9 cellular contexts compared by ENCODE assay signal in the genomic region with DNA sequence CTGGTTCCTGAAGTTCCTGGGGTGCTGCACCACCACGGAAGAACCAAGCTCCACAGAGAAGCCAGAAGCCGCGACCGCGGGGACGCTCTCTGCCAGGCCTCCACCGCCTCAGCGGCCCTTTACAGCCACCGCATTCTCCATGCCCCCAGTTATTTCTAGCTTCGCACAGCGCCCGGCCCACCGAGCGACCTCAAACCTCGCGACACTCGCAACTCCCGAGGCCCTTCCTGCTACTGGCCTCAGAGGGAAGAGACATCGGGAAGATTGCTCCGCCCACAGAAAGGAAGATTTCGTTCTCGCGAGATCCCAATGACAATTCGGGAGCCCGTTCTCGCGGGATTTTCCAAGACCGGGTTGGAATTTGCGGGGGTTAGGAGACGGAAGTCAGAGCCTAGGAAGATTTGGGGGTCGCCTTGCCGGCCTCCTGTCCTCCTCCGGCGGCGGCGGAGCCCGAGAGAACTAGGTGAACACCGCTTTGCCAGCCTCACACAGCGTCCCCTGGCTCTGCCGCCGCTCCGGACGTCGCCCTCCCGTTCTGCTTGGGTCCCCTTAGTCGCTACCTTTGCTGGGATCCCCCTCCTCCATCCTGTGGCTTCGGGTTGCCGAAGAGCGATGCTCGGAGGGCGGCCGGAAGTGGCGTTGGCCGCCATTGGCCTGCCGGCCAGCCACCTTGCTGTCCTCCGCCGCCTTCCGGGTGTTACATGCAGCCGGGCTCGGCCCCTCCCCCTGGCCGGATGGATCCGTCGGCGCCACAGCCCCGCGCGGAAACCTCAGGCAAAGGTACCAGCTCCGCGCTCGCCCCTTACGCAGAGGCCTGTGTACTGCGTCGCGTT. TPM values are rescaled to one million over a fixed set of nuclear protein-coding genes. Genes with fewer than 3 reads are reported as not detected.
DNase-seq lines count a peak whose midpoint lies in the region; ATAC-seq and TF ChIP-seq lines count a peak whose summit lies in the region.
"Had no signal": no experiment of that assay in that cellular context is flagged by ENCODE, and none has a peak within 500 bp of the region (broad histone marks: within the 10 kb centered on the region; RNA-seq: fewer than 3 reads in every experiment).

Gene ERCC6L2 (plus strand): TSS at position 387 of the 833 bp plus-strand sequence. CDS start 348 bp downstream, at position 735.

- DNase-seq in 8988T (peak; percentile 65), NCI-H2081 (lab: John Stamatoyannopoulos, UW) (peak; percentile 98), T-helper 22 cell (ENCODE audit: low read depth) (peak; percentile 84), ascending aorta (ENCODE audit: low spot score in 2 of 2) (peak; percentile 89 to 98), right atrium auricular region (ENCODE audit: low spot score) (peak; percentile 97), retinal pigment epithelial cell (ENCODE audit: low read depth) (peak; percentile 96)

- TF ChIP-seq POLR2A in GM18526 (IDR thresholded peaks at IDR 0.05; ENCODE audit: extremely low read depth, insufficient read length): peak; percentile 85

- H3K4me1 ChIP-seq in ascending aorta (peaks cover 3% of the 10 kb centered on the region in 2 donors), right atrium auricular region (peaks cover 0 to 16% of the 10 kb centered on the region in 2 donors)

- intact Hi-C loops in ascending aorta (cut with DNase I): loop anchor here (1.0 to 5.0 kb wide), 6 partner anchors 83 to 559 kb away; partner anchors contain the start of gene FANCC

- peak; percentile 87 for ATAC-seq in HG03039 (IDR thresholded peaks at IDR 0.05; ENCODE audit: unreplicated experiment)

- H3K27me3 ChIP-seq in ascending aorta (no peaks in the 10 kb centered on the region), right atrium auricular region (no peaks in the 10 kb centered on the region)

- H3K27ac ChIP-seq in ascending aorta: no peak within 1 kb of the TSS
- no peak within 1 kb of the TSS for H3K27ac ChIP-seq in right atrium auricular region
- H3K27ac ChIP-seq: 22Rv1 had no signal

- TF ChIP-seq CTCF in ascending aorta (IDR thresholded peaks at IDR 0.05) (no peak), right atrium auricular region (IDR thresholded peaks at IDR 0.05) (peak in 1 of 2 donors; percentile 24), retinal pigment epithelial cell (conservative IDR thresholded peaks at IDR 0.05; ENCODE audit: low read depth, low read length) (no peak)

- H3K4me3 ChIP-seq in ascending aorta: no peak within 1 kb of the TSS
- H3K4me3 ChIP-seq in right atrium auricular region: peak within 1 kb of the TSS in 1 of 2 donors; percentile 88
- H3K4me3 ChIP-seq in retinal pigment epithelial cell (ENCODE audit: low read length): no peak within 1 kb of the TSS

- H3K36me3 ChIP-seq in ascending aorta (peaks cover 0 to 3% of the 10 kb centered on the region in 2 donors), right atrium auricular region (no peaks in the 10 kb centered on the region)

- peaks cover 0 to 4% of the 10 kb centered on the region in 2 donors for H3K9me3 ChIP-seq in ascending aorta
- no peaks in the 10 kb centered on the region for H3K9me3 ChIP-seq in right atrium auricular region

RNA-seq across cellular contexts. Expression of gene ERCC6L2, which starts in this region (rescaled TPM):
- total RNA-seq in ascending aorta (22.9 TPM), right atrium auricular region (10 to 100 TPM; 38.6 to 43.4 TPM)
